In genomic region chr7:21941570-21942224, GRCh38 we compare ENCODE assay signal across 8 cellular contexts. TPM values are rescaled to one million over a fixed set of nuclear protein-coding genes. Genes with fewer than 3 reads are reported as not detected.
A peak's percentile ranks its signal among the peaks of the same experiment; 100 is the strongest.
DNase-seq lines count a peak whose midpoint lies in the region; ATAC-seq, FAIRE-seq and TF ChIP-seq lines count a peak whose summit lies in the region.

No MANE protein-coding gene starts in this region.

- H3K79me2 ChIP-seq in endothelial cell of umbilical vein (ENCODE audit: control insufficient read depth, insufficient read depth, low read length), result peaks cover 81% of the 10 kb centered on the region

- CTCF ChIA-PET in endothelial cell of umbilical vein (lab: Charles Lee), result no interaction called here

- peak; percentile 47 for DNase-seq in AG08395 (ENCODE audit: low spot score)
- peak; percentile 74 for DNase-seq in NAMALWA (ENCODE audit: low spot score)
- no peak for DNase-seq in endothelial cell of umbilical vein (ENCODE audit: low read depth, low spot score)
- no peak for DNase-seq in NCI-H1436 treated with DMSO at 0.1 percent for 48 hours (lab: John Stamatoyannopoulos, UW)
- no peak for DNase-seq in NCI-H510A treated with DMSO at 0.1 percent for 48 hours (lab: John Stamatoyannopoulos, UW)

- peak; percentile 20 for ATAC-seq in GM19351 (IDR thresholded peaks at IDR 0.05; ENCODE audit: unreplicated experiment)
- ATAC-seq in GM18519 (IDR thresholded peaks at IDR 0.05; ENCODE audit: low FRiP score, unreplicated experiment), result no peak
- no peak for ATAC-seq in GM21528 (IDR thresholded peaks at IDR 0.05; ENCODE audit: low FRiP score, unreplicated experiment)

- dilution Hi-C loops in endothelial cell of umbilical vein (cut with MboI; ENCODE audit: extremely low pct_ligation_motif_present, low sequenced_read_pairs), result no loop called here

- peaks cover 53% of the 10 kb centered on the region for H3K4me1 ChIP-seq in endothelial cell of umbilical vein (ENCODE audit: control insufficient read depth, extremely low read depth, insufficient read depth, low read length)

- no peak for TF ChIP-seq CTCF in endothelial cell of umbilical vein (IDR thresholded peaks at IDR 0.05; ENCODE audit: extremely low read depth in 1 of 2, insufficient read depth in 1 of 2, low read depth in 1 of 2, low read length in 2 of 2)

- BruUV-seq in endothelial cell of umbilical vein (replicated peaks; lab: Mats Ljungman, UMichigan), result no TSS peak

- H3K4me3 ChIP-seq in endothelial cell of umbilical vein (replicated peaks in 1 of 3; ENCODE audit: insufficient read depth in 1 of 3, low read depth in 1 of 3, low read length in 3 of 3), result no peak overlapping the region

- H3K27ac ChIP-seq in endothelial cell of umbilical vein (ENCODE audit: insufficient read depth, low read depth, low read length), result peak overlapping the region; percentile 22

- H3K4me2 ChIP-seq in endothelial cell of umbilical vein (ENCODE audit: insufficient read depth, low read length), result peak overlapping the region; percentile 4

- TF ChIP-seq POLR2A in endothelial cell of umbilical vein (IDR thresholded peaks at IDR 0.05; ENCODE audit: low read depth, low read length), result no peak

- no peak overlapping the region for H2AFZ ChIP-seq in endothelial cell of umbilical vein (ENCODE audit: low read depth, low read length)

- no peaks in the 10 kb centered on the region for H3K9me1 ChIP-seq in endothelial cell of umbilical vein (replicated peaks; ENCODE audit: control insufficient read depth, extremely low read depth, insufficient read depth, low read length)

- H3K27me3 ChIP-seq in endothelial cell of umbilical vein (ENCODE audit: control insufficient read depth in 2 of 2, insufficient read depth in 2 of 2, low read length in 2 of 2), result no peaks in the 10 kb centered on the region

- no peak overlapping the region for H3K9ac ChIP-seq in endothelial cell of umbilical vein (replicated peaks; ENCODE audit: extremely low read depth, insufficient read depth, low read length)

- no peak for FAIRE-seq in endothelial cell of umbilical vein (lab: Jason Lieb, UNC)

- intact Hi-C loops in endothelial cell of umbilical vein (cut with micrococcal nuclease), result loop anchor here (10.0 kb wide), 2 partner anchors 273 to 1157 kb away; partner anchors contain the start of gene SP8

- no peaks in the 10 kb centered on the region for H4K20me1 ChIP-seq in endothelial cell of umbilical vein (replicated peaks; ENCODE audit: control insufficient read depth, extremely low read depth, insufficient read depth, low read length)

- no peaks in the 10 kb centered on the region for H3K9me3 ChIP-seq in endothelial cell of umbilical vein (replicated peaks; ENCODE audit: control insufficient read depth, insufficient read depth, low read length)

- POLR2A ChIA-PET in endothelial cell of umbilical vein (lab: Charles Lee), result no interaction called here

- H3K36me3 ChIP-seq in endothelial cell of umbilical vein (ENCODE audit: control insufficient read depth in 2 of 2, extremely low read depth in 1 of 2, insufficient read depth in 2 of 2, low read length in 2 of 2), result no peaks in the 10 kb centered on the region

TF ChIP-seq in endothelial cell of umbilical vein, 7 proteins besides CTCF, POLR2A, EP300 and RAD21:
- TF ChIP-seq FOS (IDR thresholded peaks at IDR 0.05; ENCODE audit: borderline replicate concordance, insufficient read depth, low read length) (peak; percentile 14), EZH2 (IDR thresholded peaks at IDR 0.05; ENCODE audit: borderline replicate concordance, low read depth, low read length, severe bottlenecking) (no peak), JUN (IDR thresholded peaks at IDR 0.05; ENCODE audit: borderline replicate concordance, insufficient read depth, insufficient read length, low read depth) (no peak), MYC (IDR thresholded peaks at IDR 0.05; ENCODE audit: low read depth, low read length) (no peak), POLR2AphosphoS5 (IDR thresholded peaks at IDR 0.05; ENCODE audit: insufficient read depth, low read depth, low read length) (no peak), GATA2 (IDR thresholded peaks at IDR 0.05; ENCODE audit: insufficient read depth, insufficient read length, low read depth, low read length) (peak; percentile 64), MAX (IDR thresholded peaks at IDR 0.05; ENCODE audit: insufficient read depth, insufficient read length) (no peak)

RNA-seq across cellular contexts. Expression of gene CDCA7L, which starts 4.0 kb away (rescaled TPM):
- total RNA-seq in endothelial cell of umbilical vein, result 91.6 and 93.7 TPM in 2 replicates
- 53.9 and 68.4 TPM in 2 replicates for polyA plus RNA-seq in endothelial cell of umbilical vein
- polyA plus RNA-seq in endothelial cell of umbilical vein (2011; cell fraction: cytosol; rRNA removed), result 83.1 and 87.0 TPM in 2 replicates
- 105 and 109 TPM in 2 replicates for polyA plus RNA-seq in endothelial cell of umbilical vein (2011; cell fraction: nucleus; rRNA removed)
- polyA plus RNA-seq in endothelial cell of umbilical vein (2012), result 70.5 and 73.7 TPM in 2 replicates
- 132 and 181 TPM in 2 replicates for polyA minus RNA-seq in endothelial cell of umbilical vein
- polyA minus RNA-seq in endothelial cell of umbilical vein (2011; cell fraction: cytosol; rRNA and poly(A)+ RNA removed), result 34.2 TPM
- polyA minus RNA-seq in endothelial cell of umbilical vein (2011; cell fraction: nucleus; rRNA and poly(A)+ RNA removed), result 92.5 and 108 TPM in 2 replicates

Comparison
In these comparisons a context has a peak if more than half of its experiments do, and no peak if none do; other contexts are left out.
1. DNase-seq: peak in AG08395 (single experiment) and NAMALWA (single experiment); none in endothelial cell of umbilical vein (single experiment), NCI-H1436 treated with DMSO at 0.1 percent for 48 hours (single experiment) and NCI-H510A treated with DMSO at 0.1 percent for 48 hours (single experiment).